In the genomic region with DNA sequence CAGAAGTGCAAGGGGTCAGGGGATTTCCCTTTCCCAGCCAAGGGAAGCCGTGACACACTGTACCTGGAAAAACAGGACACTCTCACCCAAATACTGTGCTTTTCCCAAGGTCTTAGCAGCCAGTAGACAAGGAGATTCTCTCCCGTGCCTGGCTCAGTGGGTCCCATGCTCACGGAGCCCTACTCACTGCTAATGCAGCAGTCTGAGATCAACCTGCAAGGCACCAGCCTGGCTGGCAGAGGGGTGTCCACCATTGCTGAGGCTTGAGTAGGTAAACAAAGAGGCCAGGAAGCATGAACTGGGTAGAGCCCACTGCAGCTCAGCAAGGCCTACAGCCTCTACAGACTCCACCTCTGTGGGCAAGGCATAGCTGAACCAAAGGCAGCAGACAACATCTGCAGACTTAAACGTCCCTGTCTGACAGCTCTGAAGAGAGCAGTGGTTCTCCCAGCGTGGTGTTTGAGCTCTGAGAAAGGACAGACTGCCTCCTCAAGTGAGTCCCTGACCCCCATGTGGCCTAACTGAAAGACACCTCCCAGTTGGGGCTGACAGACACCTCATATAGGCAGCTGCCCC, we compare ENCODE assay signal across 9 cellular contexts. TPM values are rescaled to one million over a fixed set of nuclear protein-coding genes. Genes with fewer than 3 reads are reported as not detected.
"Had no signal": no experiment of that assay in that cellular context is flagged by ENCODE, and none has a peak within 500 bp of the region (broad histone marks: within the 10 kb centered on the region; RNA-seq: fewer than 3 reads in every experiment).

No MANE protein-coding gene starts in this region.

RNA-seq across cellular contexts. Expression of a gene that starts 21.8 kb away (rescaled TPM):
- total RNA-seq: LHCN-M2, MCF 10A, NCI-H460, OCI-LY7, PC-9, Right ventricle myocardium inferior, RPMI7951, SJCRH30, SK-MEL-5 had no signal

RNA-seq across cellular contexts. Expression of a gene that starts 37.3 kb away (rescaled TPM):
- total RNA-seq: LHCN-M2, MCF 10A, NCI-H460, OCI-LY7, PC-9, Right ventricle myocardium inferior, RPMI7951, SJCRH30, SK-MEL-5 had no signal

RNA-seq across cellular contexts. Expression of a gene that starts 43.0 kb away (rescaled TPM):
- total RNA-seq: LHCN-M2, MCF 10A, NCI-H460, OCI-LY7, PC-9, Right ventricle myocardium inferior, RPMI7951, SJCRH30, SK-MEL-5 had no signal
